20 cellular contexts compared by ENCODE assay signal in genomic region chr13:33978653-33979052, GRCh38.
"Had no signal": no experiment of that assay in that cellular context is flagged by ENCODE, and none has a peak within 500 bp of the region (broad histone marks: within the 10 kb centered on the region; RNA-seq: fewer than 3 reads in every experiment).

No MANE protein-coding gene starts in this region.

- H3K27ac ChIP-seq: RWPE1 had no signal

- ATAC-seq: Panc1, PC-3, SK-N-SH treated with all-trans-retinoic acid at 6 μM for 48 hours, T-cell had no signal

- DNase-seq: KBM-7, MV-4-11, NCI-H1092, NCI-H1105 treated with DMSO at 0.1 percent for 48 hours, NCI-H1417 treated with DMSO at 0.1 percent for 48 hours, NCI-H146, NCI-H1694 treated with DMSO at 0.1 percent for 48 hours, NCI-H1930, NCI-H2081, NCI-H2107, NCI-H2227 treated with DMSO at 0.1 percent for 48 hours, NCI-H524, NCI-H526 treated with DMSO at 0.1 percent for 48 hours, NCI-H748 treated with DMSO at 0.1 percent for 48 hours, PC-3, SHP77, T-cell had no signal
